8 cellular contexts compared by ENCODE assay signal in the genomic region with DNA sequence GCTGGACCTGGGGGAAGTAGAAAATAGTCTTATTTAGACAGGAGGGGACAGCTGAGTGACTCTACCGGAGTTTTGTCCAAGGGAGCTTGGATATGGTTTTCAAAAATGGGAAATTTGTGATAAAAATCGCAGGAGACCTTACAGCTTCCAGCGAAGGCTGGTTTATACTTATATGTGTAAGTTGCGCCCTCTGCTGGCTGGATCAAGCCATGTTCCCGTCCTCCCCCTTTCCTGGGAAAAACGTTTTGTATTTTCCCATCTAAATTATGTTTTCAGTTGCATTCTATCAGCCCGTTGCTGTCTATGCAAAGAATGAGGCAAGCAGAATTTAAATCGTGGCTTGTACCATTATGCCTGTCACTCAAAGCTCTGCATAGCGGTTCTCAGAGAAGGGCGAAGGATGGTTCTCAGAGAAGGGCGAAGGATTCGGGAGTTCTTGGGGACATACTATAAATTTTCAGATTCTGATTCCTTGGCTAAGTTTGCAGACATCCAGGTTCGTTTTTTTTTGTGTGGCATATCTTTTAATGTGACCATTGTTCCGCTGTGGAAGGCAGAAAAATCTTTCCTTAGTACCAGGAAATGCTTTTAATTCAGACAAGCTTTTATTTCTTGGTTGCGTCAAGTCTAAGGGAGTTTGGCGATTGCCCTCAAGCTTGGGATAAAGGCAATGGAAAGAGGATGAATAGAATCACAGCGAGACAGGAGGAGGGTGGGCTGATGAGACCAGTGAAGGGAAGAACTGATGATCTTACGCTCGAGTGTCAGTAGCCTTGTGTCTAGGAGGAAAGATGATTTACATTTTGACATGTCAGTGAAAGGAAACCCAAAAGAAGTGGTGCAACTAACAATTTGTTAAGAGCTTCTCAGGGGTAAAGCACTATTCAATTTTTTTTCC.
DNase-seq lines count a peak whose midpoint lies in the region; FAIRE-seq and TF ChIP-seq lines count a peak whose summit lies in the region.

No MANE protein-coding gene starts in this region.

- H3K9me1 ChIP-seq in keratinocyte (ENCODE audit: control insufficient read depth, extremely low read depth, insufficient read depth, low read length): no peaks in the 10 kb centered on the region

- H3K27me3 ChIP-seq in GM06990 (replicated peaks; ENCODE audit: control insufficient read depth, insufficient read depth, low read length): no peaks in the 10 kb centered on the region; the same call in 1 of the 2 replicates
- H3K27me3 ChIP-seq in breast epithelium: peaks cover 0 to 47% of the 10 kb centered on the region in 2 donors
- no peaks in the 10 kb centered on the region for H3K27me3 ChIP-seq in keratinocyte (ENCODE audit: control insufficient read depth, extremely low read depth, insufficient read depth, low read length)

- no peaks in the 10 kb centered on the region for H3K9me3 ChIP-seq in breast epithelium
- no peaks in the 10 kb centered on the region for H3K9me3 ChIP-seq in keratinocyte (ENCODE audit: control insufficient read depth, low read depth, low read length)

- peak; percentile 86 for FAIRE-seq in keratinocyte (lab: Jason Lieb, UNC)

- H3K79me2 ChIP-seq in keratinocyte (ENCODE audit: control insufficient read depth, insufficient read depth, low read length): no peaks in the 10 kb centered on the region

- no peaks in the 10 kb centered on the region for H4K20me1 ChIP-seq in keratinocyte (ENCODE audit: control insufficient read depth, extremely low read depth, insufficient read depth, low read length)

- H2AFZ ChIP-seq in keratinocyte (ENCODE audit: control insufficient read depth, low read length): no peak overlapping the region

- dilution Hi-C loops in keratinocyte (cut with MboI; ENCODE audit: extremely low pct_ligation_motif_present, low sequenced_read_pairs): no loop called here

- H3K4me2 ChIP-seq in keratinocyte (ENCODE audit: control insufficient read depth, extremely low read depth, insufficient read depth, low read depth, low read length): no peak overlapping the region

- H3K4me3 ChIP-seq in GM06990 (replicated peaks; ENCODE audit: low read depth, low read length): no peak overlapping the region
- peak overlapping the region in 1 of 3 donors; percentile 28 for H3K4me3 ChIP-seq in breast epithelium
- no peak overlapping the region for H3K4me3 ChIP-seq in keratinocyte (ENCODE audit: control insufficient read depth in 2 of 3, extremely low read depth in 1 of 3, insufficient read depth in 2 of 3, low read depth in 1 of 3, low read length in 3 of 3)

- no peak overlapping the region for H3K9ac ChIP-seq in keratinocyte (ENCODE audit: control insufficient read depth, extremely low read depth, insufficient read depth, low read length)

- H3K27ac ChIP-seq in breast epithelium: no peak overlapping the region
- H3K27ac ChIP-seq in keratinocyte (ENCODE audit: control insufficient read depth, insufficient read depth, low read length): no peak overlapping the region

- DNase-seq in GM06990 (ENCODE audit: extremely low read depth, insufficient read length): no peak
- DNase-seq in LHCN-M2 (ENCODE audit: low read depth): peak; percentile 19
- peak; percentile 9 for DNase-seq in T follicular helper cell (ENCODE audit: low read depth)
- peak; percentile 19 to 51 for DNase-seq in breast epithelium (ENCODE audit: low spot score in 2 of 2)
- DNase-seq in keratinocyte (ENCODE audit: low read depth, low spot score): no peak
- peak; percentile 2 to 13 for DNase-seq in stimulated activated CD4-positive, alpha-beta T cell treated with anti-CD3 and anti-CD28 coated beads, Interleukin-15, amount 100 ng/mL, for 48 hours (ENCODE audit: low read depth in 2 of 2)
- no peak for DNase-seq in 8988T
- DNase-seq in T1000 (lab: John Stamatoyannopoulos, UW): no peak

- no peak for TF ChIP-seq POLR2A in breast epithelium (IDR thresholded peaks at IDR 0.05)

- H3K36me3 ChIP-seq in GM06990 (ENCODE audit: control insufficient read depth, insufficient read depth, low read length) (no peaks in the 10 kb centered on the region), breast epithelium (no peaks in the 10 kb centered on the region), keratinocyte (ENCODE audit: control insufficient read depth in 2 of 2, extremely low read depth in 1 of 2, insufficient read depth in 2 of 2, low read length in 2 of 2) (no peaks in the 10 kb centered on the region)

- intact Hi-C loops in breast epithelium (cut with DNase I; ENCODE audit: low total_unique reads): no loop called here

- peak; percentile 75 for TF ChIP-seq CTCF in GM06990 (IDR thresholded peaks at IDR 0.05; ENCODE audit: insufficient read depth, low read length, poor library complexity, severe bottlenecking)
- peak in 2 of 3 donors; percentile 46 to 48 for TF ChIP-seq CTCF in breast epithelium (IDR thresholded peaks at IDR 0.05)
- TF ChIP-seq CTCF in keratinocyte (optimal IDR thresholded peaks at IDR 0.05 in 1 of 3, IDR thresholded peaks at IDR 0.05 in 1 of 3, conservative IDR thresholded peaks at IDR 0.05 in 1 of 3; ENCODE audit: extremely low read depth in 1 of 3, insufficient read depth in 2 of 3, low read length in 3 of 3): peak; percentile 65 to 80 (median 72)

- no peaks in the 10 kb centered on the region for H3K4me1 ChIP-seq in breast epithelium
- H3K4me1 ChIP-seq in keratinocyte (ENCODE audit: control insufficient read depth, extremely low read depth, insufficient read depth, low read length): no peaks in the 10 kb centered on the region

Comparison
In these comparisons a context has a peak if more than half of its experiments do, and no peak if none do; other contexts are left out.
1. DNase-seq: peak in LHCN-M2 (single experiment), T follicular helper cell (single experiment), breast epithelium (2 of 2) and stimulated activated CD4-positive, alpha-beta T cell treated with anti-CD3 and anti-CD28 coated beads, Interleukin-15, amount 100 ng/mL, for 48 hours (2 of 2); none in GM06990 (single experiment), keratinocyte (single experiment), 8988T (single experiment) and T1000 (single experiment).
2. Peak in every context shown above with its lines, with median percentiles within 50 percentile points of each other: CTCF ChIP-seq.